ENCODE assay signal across 22 cellular contexts in genomic region chr9:98229090-98229395, GRCh38. TPM values are rescaled to one million over a fixed set of nuclear protein-coding genes. Genes with fewer than 3 reads are reported as not detected.
DNase-seq lines count a peak whose midpoint lies in the region; ATAC-seq and TF ChIP-seq lines count a peak whose summit lies in the region.
"Had no signal": no experiment of that assay in that cellular context is flagged by ENCODE, and none has a peak within 500 bp of the region (broad histone marks: within the 10 kb centered on the region; RNA-seq: fewer than 3 reads in every experiment).

No MANE protein-coding gene starts in this region.

- H3K56ac ChIP-seq in IMR-90 (ENCODE audit: extremely low read depth, insufficient read depth, low read length): no peak overlapping the region

- peak overlapping the region; percentile 51 for H4K91ac ChIP-seq in IMR-90 (ENCODE audit: insufficient read depth, low read depth, low read length)

- H3K27me3 Mint-ChIP-seq in HFFc6 (ENCODE audit: insufficient read depth): peaks cover 7% of the 10 kb centered on the region

- no peak for TF ChIP-seq RAD21 in IMR-90 (IDR thresholded peaks at IDR 0.05; ENCODE audit: low read length)

- H4K5ac ChIP-seq in IMR-90 (ENCODE audit: low read depth, low read length): 0 out of 2 replicates have a peak overlapping the region, but pooled peaks have one; percentile 5

- H3K9me3 ChIP-seq in IMR-90 (ENCODE audit: control insufficient read depth, insufficient read depth, low read length): no peaks in the 10 kb centered on the region
- no peaks in the 10 kb centered on the region for H3K9me3 ChIP-seq in osteoblast (ENCODE audit: low read depth, low read length)
- H3K9me3 ChIP-seq: Peyer's patch had no signal

- H3K14ac ChIP-seq in IMR-90 (replicated peaks; ENCODE audit: low read depth, low read length): no peak overlapping the region; the same call in 1 of the 2 replicates

- peak overlapping the region; percentile 68; the same call in 1 of the 2 replicates for H2AK5ac ChIP-seq in IMR-90 (ENCODE audit: low read depth, low read length)

- H3K79me2 ChIP-seq in osteoblast (ENCODE audit: insufficient read depth, low read length): peaks cover 19% of the 10 kb centered on the region

- H2BK120ac ChIP-seq in IMR-90 (ENCODE audit: low read depth, low read length): peak overlapping the region; percentile 49

- peaks cover 39% of the 10 kb centered on the region for H3K4me1 ChIP-seq in IMR-90 (ENCODE audit: control insufficient read depth, insufficient read depth, low read length)
- peaks cover 30% of the 10 kb centered on the region for H3K4me1 ChIP-seq in osteoblast (ENCODE audit: insufficient read depth, low read length)

- no peak overlapping the region for H3K18ac ChIP-seq in IMR-90 (ENCODE audit: low read depth, low read length)

- H4K8ac ChIP-seq in IMR-90 (ENCODE audit: low read depth in 2 of 2, low read length in 2 of 2): peak overlapping the region in 1 of 2 experiments; percentile 45; a peak in 2 of 4 replicates

- no peak overlapping the region for H3K4me3 Mint-ChIP-seq in HFFc6
- H3K4me3 Mint-ChIP-seq: CD8-positive, alpha-beta T cell; GM23338 had no signal

- H3K27ac ChIP-seq in IMR-90 (ENCODE audit: insufficient read depth, low read length) (no peak overlapping the region; the same call in 1 of the 2 replicates), epithelial cell of prostate (peak overlapping the region; percentile 98), osteoblast (ENCODE audit: low read depth, low read length) (peak overlapping the region; percentile 21)
- H3K27ac ChIP-seq: BLaER1 treated with 17β-estradiol and CSF1 and Interleukin-3, amounts not matched to agents 10 nM and 100 nM had no signal

- TF ChIP-seq CTCF in IMR-90 (conservative IDR thresholded peaks at IDR 0.05; ENCODE audit: low read depth, low read length) (no peak), osteoblast (IDR thresholded peaks at IDR 0.05; ENCODE audit: extremely low read depth, low read depth, low read length) (no peak), HFFc6 (IDR thresholded peaks at IDR 0.05) (no peak)

- H2AFZ ChIP-seq in IMR-90 (replicated peaks; ENCODE audit: low read length, poor library complexity) (no peak overlapping the region), osteoblast (ENCODE audit: low read length) (no peak overlapping the region)
- H2AFZ ChIP-seq: GM23338 had no signal

- no peak for TF ChIP-seq POLR2A in IMR-90 (IDR thresholded peaks at IDR 0.05; ENCODE audit: low read depth, low read length)

- CTCF ChIA-PET in IMR-90 (lab: Yijun Ruan, JAX): interaction anchor here (0.5 to 0.7 kb wide), 2 partner anchors 171 to 798 kb away, joined by 3 read pairs; no protein-coding TSS in a partner anchor

- peaks cover 27 to 69% of the 10 kb centered on the region in 2 experiments for H3K79me1 ChIP-seq in IMR-90 (ENCODE audit: low read depth in 1 of 2, low read length in 2 of 2)

- ATAC-seq in IMR-90 (ENCODE audit: low read depth) (no peak), GM19455 (IDR thresholded peaks at IDR 0.05; ENCODE audit: unreplicated experiment) (no peak)
- ATAC-seq: CD8-positive, alpha-beta T cell; GM23338 had no signal

- H3K27me3 ChIP-seq in IMR-90 (ENCODE audit: control insufficient read depth, insufficient read depth, low read length) (no peaks in the 10 kb centered on the region), osteoblast (ENCODE audit: insufficient read depth, low read length) (no peaks in the 10 kb centered on the region)
- H3K27me3 ChIP-seq: BLaER1 treated with 17β-estradiol and CSF1 and Interleukin-3, amounts not matched to agents 10 nM and 100 nM; Peyer's patch had no signal

- peaks cover 18% of the 10 kb centered on the region for H3K36me3 ChIP-seq in IMR-90 (ENCODE audit: control insufficient read depth, insufficient read depth, low read length)
- H3K36me3 ChIP-seq in osteoblast (ENCODE audit: insufficient read depth, low read length): peaks cover 87% of the 10 kb centered on the region

- H3K4me2 ChIP-seq in IMR-90 (ENCODE audit: low read depth, low read length) (no peak overlapping the region), osteoblast (ENCODE audit: insufficient read depth, low read length) (no peak overlapping the region)
- H3K4me2 ChIP-seq: BLaER1 treated with 17β-estradiol and CSF1 and Interleukin-3, amounts not matched to agents 10 nM and 100 nM; GM23338 had no signal

- dilution Hi-C loops in IMR-90 (cut with HindIII; ENCODE audit: low sequenced_read_pairs, unreplicated experiment): no loop called here

- in situ Hi-C loops in IMR-90 (cut with MboI; ENCODE audit: low sequenced_read_pairs): no loop called here

- DNase-seq in IMR-90 (no peak), epithelial cell of prostate (ENCODE audit: low read depth, low spot score) (no peak), osteoblast (ENCODE audit: insufficient read length, low spot score, missing footprints) (no peak), HFFc6 (no peak), dedifferentiated amniotic fluid mesenchymal stem cell (ENCODE audit: extremely low spot score) (no peak), NCI-H345 treated with DMSO at 0.1 percent for 48 hours (lab: John Stamatoyannopoulos, UW; ENCODE audit: unreplicated experiment) (no peak)
- DNase-seq: Calu3; CD8-positive, alpha-beta T cell; DMS153; KG1; NCI-H1092 treated with DMSO at 0.1 percent for 48 hours; NCI-H146; NCI-H2081; NCI-H2171; NCI-H345; NCI-H524 treated with DMSO at 0.1 percent for 48 hours; NCI-H82; Right ventricle myocardium superior had no signal

- no peak overlapping the region for H3K4me3 ChIP-seq in IMR-90 (ENCODE audit: insufficient read depth, low read depth, low read length)
- no peak overlapping the region for H3K4me3 ChIP-seq in osteoblast (ENCODE audit: insufficient read depth, low read length)
- H3K4me3 ChIP-seq: BLaER1 treated with 17β-estradiol and CSF1 and Interleukin-3, amounts not matched to agents 10 nM and 100 nM; GM23338; Peyer's patch had no signal

- H4K20me1 ChIP-seq in IMR-90 (ENCODE audit: insufficient read depth, low read length) (no peaks in the 10 kb centered on the region), osteoblast (ENCODE audit: insufficient read depth, low read length) (no peaks in the 10 kb centered on the region)

- H3K9me1 ChIP-seq in IMR-90 (ENCODE audit: insufficient read depth, low read length): peaks cover 37% of the 10 kb centered on the region

- peak overlapping the region; percentile 43 for H2BK20ac ChIP-seq in IMR-90 (ENCODE audit: low read depth, low read length)

- 94% methylated on average over 2 of the region's 4 CpGs; no CpG with 5 or more reads in 1 of the 2 experiments for WGBS in IMR-90 (ENCODE audit: extremely low coverage in 2 of 2, insufficient read length in 1 of 2), 2 experiments

- intact Hi-C loops in IMR-90 (cut with micrococcal nuclease): no loop called here

- H3K9me3 Mint-ChIP-seq in HFFc6: no peaks in the 10 kb centered on the region
- H3K9me3 Mint-ChIP-seq: CD8-positive, alpha-beta T cell; GM23338 had no signal

- H2BK5ac ChIP-seq in IMR-90 (ENCODE audit: low read depth, low read length, poor library complexity, severe bottlenecking): peak overlapping the region; percentile 12

- peak overlapping the region; percentile 17; the same call in 1 of the 2 replicates for H3K23ac ChIP-seq in IMR-90 (ENCODE audit: low read depth, low read length)

- no peak overlapping the region for H3K27ac Mint-ChIP-seq in HFFc6
- H3K27ac Mint-ChIP-seq: CD8-positive, alpha-beta T cell had no signal

- BruUV-seq in IMR-90 (replicated peaks; lab: Mats Ljungman, UMichigan): no TSS peak

- peaks cover 61% of the 10 kb centered on the region for H3K4me1 Mint-ChIP-seq in HFFc6 (ENCODE audit: low read depth)
- H3K4me1 Mint-ChIP-seq: GM23338 had no signal

- H3K4ac ChIP-seq in IMR-90 (ENCODE audit: low read depth, low read length): peak overlapping the region; percentile 55; the same call in 1 of the 2 replicates

- POLR2A ChIA-PET in IMR-90 (lab: Charles Lee; ENCODE audit: unreplicated experiment): no interaction called here

- H3K36me3 Mint-ChIP-seq in HFFc6 (ENCODE audit: low read depth): peaks cover 50% of the 10 kb centered on the region

- H3K9ac ChIP-seq in IMR-90 (ENCODE audit: low read depth, low read length): no peak overlapping the region

- H2BK15ac ChIP-seq in IMR-90 (ENCODE audit: low read depth, low read length): peak overlapping the region; percentile 32; the same call in 1 of the 3 replicates

- H2AK9ac ChIP-seq in IMR-90 (replicated peaks; ENCODE audit: low read depth, low read length, poor library complexity): no peak overlapping the region

TF ChIP-seq in IMR-90, 13 proteins besides CTCF, POLR2A, EP300 and RAD21:
- no peak for TF ChIP-seq SMC3 (IDR thresholded peaks at IDR 0.05; ENCODE audit: low read depth, low read length)
- TF ChIP-seq CHD1 (IDR thresholded peaks at IDR 0.05; ENCODE audit: low read depth, low read length): no peak
- peak; percentile 56 for TF ChIP-seq MAFK (IDR thresholded peaks at IDR 0.05; ENCODE audit: low read depth, low read length)

RNA-seq across cellular contexts. Expression of gene TBC1D2, which starts 26.4 kb away (rescaled TPM):
- total RNA-seq in IMR-90 (2012; rRNA removed) (35.6 and 36.9 TPM in 2 replicates), osteoblast (114 and 128 TPM in 2 replicates)
- polyA plus RNA-seq in IMR-90 (2012; rRNA removed): 62.7 and 75.3 TPM in 2 replicates
- 64.9 and 68.1 TPM in 2 replicates for polyA plus RNA-seq in IMR-90 (2012; cell fraction: cytosol; rRNA removed)
- polyA plus RNA-seq in IMR-90 (2012; cell fraction: nucleus; rRNA removed; ENCODE audit: low replicate concordance): 82.5 and 192 TPM in 2 replicates
- total RNA-seq in HFFc6 (2021; fragmentation: NEBNext Ultra II Directional; extraction: Animal tissue kit (Norgen Biotek cat#: 25700)): 10 to 100 TPM; 31.9 to 39.4 (median 36.5) TPM

RNA-seq across cellular contexts. Expression of gene CORO2A, which starts 36.6 kb away (rescaled TPM):
- total RNA-seq in IMR-90 (2012; rRNA removed) (1.9 and 2.2 TPM in 2 replicates), osteoblast (0.29 and 0.72 TPM in 2 replicates)
- 1.9 and 2.2 TPM in 2 replicates for polyA plus RNA-seq in IMR-90 (2012; rRNA removed)
- polyA plus RNA-seq in IMR-90 (2012; cell fraction: cytosol; rRNA removed): 1.4 and 1.5 TPM in 2 replicates
- 1.2 and 1.6 TPM in 2 replicates for polyA plus RNA-seq in IMR-90 (2012; cell fraction: nucleus; rRNA removed; ENCODE audit: low replicate concordance)
- 1 to 10 TPM in 3 of 6 experiments, under 1 TPM in 3; 0.84 to 2.4 (median 1.1) TPM for total RNA-seq in HFFc6 (2021; fragmentation: NEBNext Ultra II Directional; extraction: Animal tissue kit (Norgen Biotek cat#: 25700))
